21 cellular contexts compared by ENCODE assay signal in the genomic region with DNA sequence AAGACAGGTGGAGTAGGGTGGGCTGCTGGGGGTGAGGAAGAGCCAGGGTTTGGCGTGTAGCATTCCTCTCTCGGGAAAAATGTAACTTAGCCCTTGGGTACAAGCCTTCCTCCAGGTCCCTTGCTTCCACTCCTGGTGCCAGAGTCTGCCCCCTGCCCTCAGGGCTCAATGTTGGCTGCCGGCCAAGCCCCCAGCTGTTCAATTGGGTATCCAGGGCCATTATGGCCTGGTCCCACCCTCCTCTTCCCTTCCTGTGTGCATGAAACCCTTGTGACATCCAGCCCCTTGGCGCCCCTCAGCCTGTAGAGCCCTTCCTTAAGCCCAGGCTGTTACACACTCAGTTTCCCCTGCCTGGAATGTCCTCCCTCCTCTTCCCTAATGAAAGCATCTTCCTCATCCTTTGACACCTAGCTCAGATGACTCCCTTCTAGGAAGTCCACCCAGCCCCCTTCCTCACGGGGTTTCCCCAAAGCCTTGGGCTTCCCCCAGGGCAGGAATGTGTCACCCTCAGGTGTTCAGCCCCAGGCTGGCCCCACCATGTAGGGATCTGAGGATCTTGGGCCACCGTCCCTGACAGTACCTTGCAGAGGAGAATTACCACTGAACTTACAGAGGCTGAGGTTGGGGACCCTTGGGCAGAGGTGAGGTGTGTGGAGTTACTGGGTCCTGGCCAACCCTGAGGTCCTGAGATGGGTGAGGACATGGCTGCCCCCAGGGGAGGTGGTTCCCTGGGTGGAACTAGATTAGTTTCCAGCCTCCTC. TPM values are rescaled to one million over a fixed set of nuclear protein-coding genes. Genes with fewer than 3 reads are reported as not detected.
DNase-seq lines count a peak whose midpoint lies in the region; ATAC-seq and TF ChIP-seq lines count a peak whose summit lies in the region.
"Had no signal": no experiment of that assay in that cellular context is flagged by ENCODE, and none has a peak within 500 bp of the region (broad histone marks: within the 10 kb centered on the region; RNA-seq: fewer than 3 reads in every experiment).

No MANE protein-coding gene starts in this region.

- intact Hi-C loops in ascending aorta (cut with DNase I): no loop called here

- no peak overlapping the region for H2BK12ac ChIP-seq in trophoblast cell (ENCODE audit: low read length)

- no peaks in the 10 kb centered on the region for H3K9me3 Mint-ChIP-seq in T-helper 1 cell treated with Interleukin-12 subunit alpha and Interleukin-12 subunit beta and Interleukin-4 antibody, amounts not matched to agents 30 μg/mL and 1 μg/mL, for 36 hours
- H3K9me3 Mint-ChIP-seq: CD8-positive, alpha-beta T cell had no signal

- no CpG with 5 or more reads among the region's 6 CpGs for WGBS in trophoblast cell (ENCODE audit: extremely low coverage, insufficient coverage, insufficient read length)

- no peak for ATAC-seq in HG02623 (IDR thresholded peaks at IDR 0.05; ENCODE audit: unreplicated experiment)
- no peak for ATAC-seq in left lobe of liver
- ATAC-seq: CD8-positive, alpha-beta T cell; pancreas had no signal

- no peak overlapping the region for H2BK120ac ChIP-seq in trophoblast cell (ENCODE audit: insufficient read depth, low read length, poor library complexity)

- H2BK5ac ChIP-seq in trophoblast cell (ENCODE audit: low read depth, low read length, poor library complexity): no peak overlapping the region

- H3K23ac ChIP-seq in trophoblast cell (ENCODE audit: low read length): no peak overlapping the region

- H3K18ac ChIP-seq in trophoblast cell (ENCODE audit: low read length): no peak overlapping the region

- H3K4me3 ChIP-seq in ascending aorta (no peak overlapping the region), trophoblast cell (ENCODE audit: low read depth, low read length) (no peak overlapping the region)
- H3K4me3 ChIP-seq: pancreas, PC-9, spleen, suprapubic skin had no signal

- no peak overlapping the region for H3K9ac ChIP-seq in trophoblast cell (ENCODE audit: low read length)

- no peak overlapping the region for H3K4ac ChIP-seq in trophoblast cell (ENCODE audit: low read depth, low read length)

- H4K12ac ChIP-seq in trophoblast cell (ENCODE audit: low read depth, low read length): no peak overlapping the region

- TF ChIP-seq CTCF in ascending aorta (IDR thresholded peaks at IDR 0.05): no peak

- H3K27me3 ChIP-seq in ascending aorta: no peaks in the 10 kb centered on the region
- no peaks in the 10 kb centered on the region for H3K27me3 ChIP-seq in trophoblast cell (ENCODE audit: insufficient read depth, low read length)
- H3K27me3 ChIP-seq: pancreas, suprapubic skin had no signal

- no peak overlapping the region for H4K91ac ChIP-seq in trophoblast cell (ENCODE audit: low read depth, low read length)

- H3K4me1 Mint-ChIP-seq in T-helper 1 cell treated with Interleukin-12 subunit alpha and Interleukin-12 subunit beta and Interleukin-4 antibody, amounts not matched to agents 30 μg/mL and 1 μg/mL, for 36 hours (ENCODE audit: low read depth): peaks cover 3% of the 10 kb centered on the region

- no peak overlapping the region for H3K14ac ChIP-seq in trophoblast cell (ENCODE audit: low read length)

- no peak overlapping the region for H3K4me2 ChIP-seq in trophoblast cell (ENCODE audit: low read length)
- H3K4me2 ChIP-seq: PC-9 had no signal

- peaks cover 15 to 33% of the 10 kb centered on the region in 2 donors for H3K36me3 ChIP-seq in ascending aorta
- peaks cover 42 to 47% of the 10 kb centered on the region in 2 experiments for H3K36me3 ChIP-seq in trophoblast cell (ENCODE audit: control insufficient read depth in 1 of 2, insufficient read depth in 2 of 2, low read length in 2 of 2)

- H2AFZ ChIP-seq in trophoblast cell (ENCODE audit: insufficient read depth, low read length, poor library complexity): no peak overlapping the region
- H2AFZ ChIP-seq: PC-9 had no signal

- no peak overlapping the region for H4K8ac ChIP-seq in trophoblast cell (ENCODE audit: low read depth, low read length)

- no peaks in the 10 kb centered on the region for H3K27me3 Mint-ChIP-seq in T-helper 1 cell treated with Interleukin-12 subunit alpha and Interleukin-12 subunit beta and Interleukin-4 antibody, amounts not matched to agents 30 μg/mL and 1 μg/mL, for 36 hours (ENCODE audit: low read depth)

- H3K36me3 Mint-ChIP-seq in T-helper 1 cell treated with Interleukin-12 subunit alpha and Interleukin-12 subunit beta and Interleukin-4 antibody, amounts not matched to agents 30 μg/mL and 1 μg/mL, for 36 hours (ENCODE audit: low read depth): no peaks in the 10 kb centered on the region
- H3K36me3 Mint-ChIP-seq: CD8-positive, alpha-beta T cell had no signal

- H3K27ac ChIP-seq in ascending aorta (no peak overlapping the region), trophoblast cell (ENCODE audit: low read depth, low read length) (no peak overlapping the region)
- H3K27ac ChIP-seq: pancreas, PC-9, spleen, suprapubic skin had no signal

- H3K9me3 ChIP-seq in ascending aorta: no peaks in the 10 kb centered on the region
- no peaks in the 10 kb centered on the region for H3K9me3 ChIP-seq in trophoblast cell (ENCODE audit: insufficient read depth, low read depth, low read length)
- H3K9me3 ChIP-seq: pancreas, spleen, suprapubic skin had no signal

- peak overlapping the region; percentile 34 for H3K27ac Mint-ChIP-seq in T-helper 1 cell treated with Interleukin-12 subunit alpha and Interleukin-12 subunit beta and Interleukin-4 antibody, amounts not matched to agents 30 μg/mL and 1 μg/mL, for 36 hours
- H3K27ac Mint-ChIP-seq: CD8-positive, alpha-beta T cell had no signal

- H3K79me1 ChIP-seq in trophoblast cell (ENCODE audit: low read length): peaks cover 2% of the 10 kb centered on the region

- H3K4me3 Mint-ChIP-seq in T-helper 1 cell treated with Interleukin-12 subunit alpha and Interleukin-12 subunit beta and Interleukin-4 antibody, amounts not matched to agents 30 μg/mL and 1 μg/mL, for 36 hours: no peak overlapping the region
- H3K4me3 Mint-ChIP-seq: CD8-positive, alpha-beta T cell had no signal

- H3K4me1 ChIP-seq in ascending aorta (peaks cover 0 to 2% of the 10 kb centered on the region in 2 donors), trophoblast cell (ENCODE audit: control insufficient read depth in 1 of 2, insufficient read depth in 2 of 2, low read length in 2 of 2) (peaks cover 6 to 10% of the 10 kb centered on the region in 2 experiments)
- H3K4me1 ChIP-seq: pancreas had no signal

- DNase-seq in T-helper 1 cell (no peak), ELR (ENCODE audit: low read depth) (peak; percentile 24), ascending aorta (ENCODE audit: low spot score in 2 of 2) (peak; percentile 3 to 60), trophoblast cell (peak; percentile 57 to 63), left lobe of liver (ENCODE audit: low spot score) (no peak), NCI-H2171 (lab: John Stamatoyannopoulos, UW) (no peak)
- DNase-seq: activated T-cell treated with anti-CD3 and anti-CD28 coated beads, Interleukin-2, amount 50 U/mL, for 1 hour; CD8-positive, alpha-beta T cell; erythroblast; glutamatergic neuron; HCEC 1CT; KG1; NCI-H146; NCI-H510A; spleen had no signal

- no peaks in the 10 kb centered on the region for H3K79me2 ChIP-seq in trophoblast cell (ENCODE audit: control insufficient read depth, insufficient read depth, low read length, poor library complexity)

- no peak overlapping the region for H2AK5ac ChIP-seq in trophoblast cell (ENCODE audit: low read length)

RNA-seq across cellular contexts. Expression of a gene that starts 30.0 kb away (rescaled TPM):
- 49.1 TPM for total RNA-seq in ascending aorta
- 7.2 and 7.3 TPM in 2 replicates for polyA plus RNA-seq in trophoblast cell (2013)
- 3.0 TPM for total RNA-seq in left lobe of liver

RNA-seq across cellular contexts. Expression of a gene that starts 45.7 kb away (rescaled TPM):
- 146 TPM for total RNA-seq in ascending aorta
- polyA plus RNA-seq in trophoblast cell (2013): 21.4 and 22.8 TPM in 2 replicates
- 7.7 TPM for total RNA-seq in left lobe of liver

RNA-seq across cellular contexts. Expression of a gene that starts 54.4 kb away (rescaled TPM):
- total RNA-seq in ascending aorta (280 TPM), left lobe of liver (2.8 TPM)
- polyA plus RNA-seq in trophoblast cell (2013): 1.3 and 1.6 TPM in 2 replicates
- total RNA-seq: CD8-positive, alpha-beta T cell; mononuclear cell; PC-9 had no signal

Comparison
In these comparisons a context has a peak if more than half of its experiments do, and no peak if none do; other contexts are left out.
1. DNase-seq: peak in ELR (single experiment), ascending aorta (2 of 2) and trophoblast cell (2 of 2); none in T-helper 1 cell (0 of 5), left lobe of liver (single experiment) and NCI-H2171 (single experiment).
2. RNA of a gene that starts 30.0 kb away (total RNA-seq): 49.1 TPM in ascending aorta (single experiment); 3.0 TPM in left lobe of liver (single experiment); every median in the first group is over 10 times any median in the second.
3. RNA of a gene that starts 45.7 kb away (total RNA-seq): 146 TPM in ascending aorta (single experiment); 7.7 TPM in left lobe of liver (single experiment); every median in the first group is over 10 times any median in the second.
4. RNA of a gene that starts 54.4 kb away (total RNA-seq): 280 TPM in ascending aorta (single experiment); 2.8 TPM in left lobe of liver (single experiment); every median in the first group is over 10 times any median in the second.